Comparison of ENCODE assay signal across 8 cellular contexts in genomic region chr17:38824899-38825761, GRCh38. TPM values are rescaled to one million over a fixed set of nuclear protein-coding genes. Genes with fewer than 3 reads are reported as not detected.
DNase-seq lines count a peak whose midpoint lies in the region; ATAC-seq, FAIRE-seq and TF ChIP-seq lines count a peak whose summit lies in the region.

Gene CWC25 (minus strand): TSS chr17:38825321. CDS start chr17:38825183, 138 bp downstream.

- TF ChIP-seq EP300 in H1 (IDR thresholded peaks at IDR 0.05; ENCODE audit: borderline replicate concordance in 1 of 2, low read depth in 2 of 2, low read length in 2 of 2), result peak in 1 of 2 experiments; percentile 97; a peak in 2 of 3 replicates

- no peak for TF ChIP-seq CTCF in CD8-positive, alpha-beta T cell (IDR thresholded peaks at IDR 0.05)
- no peak for TF ChIP-seq CTCF in H1 (IDR thresholded peaks at IDR 0.05; ENCODE audit: control extremely low read depth in 1 of 3, insufficient read depth in 1 of 3, low read depth in 1 of 3, low read length in 3 of 3)

- H2BK5ac ChIP-seq in H1 (ENCODE audit: low read depth, low read length), result peak within 1 kb of the TSS; percentile 99
- peak within 1 kb of the TSS; percentile 97 for H2BK5ac ChIP-seq in mesendoderm (ENCODE audit: low read length)

- H3K18ac ChIP-seq in H1 (ENCODE audit: extremely low read depth, low read length) (peak within 1 kb of the TSS; percentile 52), mesendoderm (ENCODE audit: low read length) (peak within 1 kb of the TSS; percentile 42)

- peaks cover 3 to 8% of the 10 kb centered on the region in 2 experiments for H4K20me1 ChIP-seq in H1 (replicated peaks in 1 of 2; ENCODE audit: control insufficient read depth in 1 of 2, insufficient read depth in 2 of 2, low read length in 2 of 2)

- FAIRE-seq in H1 (lab: Jason Lieb, UNC), result no peak

- peaks cover 2% of the 10 kb centered on the region for H3K79me1 ChIP-seq in H1 (ENCODE audit: low read depth, low read length)
- H3K79me1 ChIP-seq in mesendoderm (ENCODE audit: low read length), result peaks cover 13% of the 10 kb centered on the region

- peaks cover 23% of the 10 kb centered on the region for H3K4me1 ChIP-seq in CD8-positive, alpha-beta T cell (ENCODE audit: insufficient read depth, low read length)
- H3K4me1 ChIP-seq in HUES48 (ENCODE audit: control insufficient read depth, insufficient read depth, low read length) (no peaks in the 10 kb centered on the region; the same call in 1 of the 2 replicates), NT2/D1 (ENCODE audit: insufficient read depth, insufficient read length) (peaks cover 3% of the 10 kb centered on the region), H1 (replicated peaks in 1 of 4; ENCODE audit: control insufficient read depth in 3 of 4, insufficient read depth in 4 of 4, low read length in 3 of 4) (peaks cover 0 to 3% (median 1%) of the 10 kb centered on the region in 4 experiments; a peak in 2 of 7 replicates), mesendoderm (ENCODE audit: control insufficient read depth, low read depth, low read length) (no peaks in the 10 kb centered on the region)

- peaks cover 9% of the 10 kb centered on the region for H3K36me3 ChIP-seq in CD8-positive, alpha-beta T cell (ENCODE audit: insufficient read depth, low read length)
- H3K36me3 ChIP-seq in HUES48 (ENCODE audit: control insufficient read depth, insufficient read depth, low read length) (peaks cover 11% of the 10 kb centered on the region), NT2/D1 (ENCODE audit: insufficient read depth, insufficient read length, low read length) (peaks cover 30% of the 10 kb centered on the region), H1 (ENCODE audit: control insufficient read depth in 2 of 4, insufficient read depth in 4 of 4, low read length in 3 of 4) (peaks cover 2 to 8% (median 7%) of the 10 kb centered on the region in 4 experiments; a peak in 5 of 8 replicates), mesendoderm (ENCODE audit: control insufficient read depth, insufficient read depth, low read length) (no peaks in the 10 kb centered on the region)

- 3% methylated on average over 48 of the region's 55 CpGs; no CpG with 5 or more reads in 1 of the 2 experiments for WGBS in H1 (ENCODE audit: extremely low coverage in 1 of 2, insufficient coverage in 1 of 2, insufficient read length in 1 of 2, insufficient replicate concordance in 2 of 2, low coverage in 1 of 2, low lambda C conversion rate in 2 of 2, missing lambda C conversion rate in 1 of 2), 2 experiments
- WGBS in mesendoderm (ENCODE audit: extremely low coverage, insufficient coverage, low lambda C conversion rate), result no CpG with 5 or more reads among the region's 55 CpGs

- peak within 1 kb of the TSS; percentile 99 for H3K4me3 Mint-ChIP-seq in CD8-positive, alpha-beta T cell
- H3K4me3 Mint-ChIP-seq in activated CD8-positive, alpha-beta memory T cell treated with anti-CD3 and anti-CD28 coated beads, Interleukin-2, amount 10 ng/mL, durations not matched to agents 7 days and 5 days, result peak within 1 kb of the TSS; percentile 96

- peak within 1 kb of the TSS; percentile 95; the same call in 1 of the 2 replicates for H2BK12ac ChIP-seq in H1 (ENCODE audit: low read depth, low read length)

- H3K23me2 ChIP-seq in H1 (ENCODE audit: low read depth, low read length), result peaks cover 8% of the 10 kb centered on the region

- POLR2A ChIA-PET in CD8-positive, alpha-beta T cell (lab: Charles Lee), result interaction anchor here (0.6 to 1.5 kb wide), 7 partner anchors 19 to 98 kb away, joined by 3 to 18 read pairs (median 4); partner anchors contain the start of genes LASP1, PSMB3 and RPL23
- POLR2A ChIA-PET in H1 (lab: Charles Lee; ENCODE audit: partially characterized antibody), result interaction anchor here (0.6 to 9.9 kb wide), 20 partner anchors 9 to 376 kb away, joined by 3 to 174 read pairs (median 4); partner anchors contain the start of genes LASP1, PIP4K2B and RPL23

- peak within 1 kb of the TSS; percentile 70 for H4K91ac ChIP-seq in H1 (replicated peaks; ENCODE audit: insufficient read length, low read length)

- peak within 1 kb of the TSS; percentile 97 for H3K27ac ChIP-seq in CD8-positive, alpha-beta T cell (ENCODE audit: low read depth, low read length)
- H3K27ac ChIP-seq in HUES48 (ENCODE audit: low read depth, low read length), result peak within 1 kb of the TSS; percentile 99
- H3K27ac ChIP-seq in H1 (ENCODE audit: low read depth, low read length), result peak within 1 kb of the TSS; percentile 99
- peak within 1 kb of the TSS; percentile 71 for H3K27ac ChIP-seq in mesendoderm (ENCODE audit: low read depth, low read length)

- H3K14ac ChIP-seq in H1 (ENCODE audit: insufficient read length), result no peak within 1 kb of the TSS

- intact Hi-C loops in CD8-positive, alpha-beta T cell (cut with DNase I, micrococcal nuclease), result loop anchor here (1.0 to 5.0 kb wide), 7 partner anchors 26 to 1102 kb away; partner anchors contain the start of genes PIP4K2B (in 2 of the 2), PSMB3 (in 2 of the 2), RPL23 (in 2 of the 2) and LRRC3C (in 1 of the 2)

- H3K36me3 Mint-ChIP-seq in CD8-positive, alpha-beta T cell, result peaks cover 28% of the 10 kb centered on the region
- H3K36me3 Mint-ChIP-seq in activated CD8-positive, alpha-beta memory T cell treated with anti-CD3 and anti-CD28 coated beads, Interleukin-2, amount 10 ng/mL, durations not matched to agents 7 days and 5 days, result peaks cover 14% of the 10 kb centered on the region

- H3K9ac ChIP-seq in HUES48 (ENCODE audit: low read depth, low read length) (peak within 1 kb of the TSS; percentile 98), NT2/D1 (ENCODE audit: insufficient read length, low read depth) (peak within 1 kb of the TSS; percentile 92), H1 (replicated peaks in 1 of 4; ENCODE audit: extremely low read depth in 1 of 4, low read depth in 3 of 4, low read length in 3 of 4) (peak within 1 kb of the TSS; percentile 82 to 97 (median 96)), mesendoderm (ENCODE audit: low read length) (peak within 1 kb of the TSS; percentile 100)

- H2AK5ac ChIP-seq in H1 (ENCODE audit: low read depth, low read length) (0 out of 2 replicates have a peak within 1 kb of the TSS, but pooled peaks have one; percentile 61), mesendoderm (ENCODE audit: low read length) (no peak within 1 kb of the TSS)

- H2BK20ac ChIP-seq in H1 (ENCODE audit: low read length), result 0 out of 2 replicates have a peak within 1 kb of the TSS, but pooled peaks have one; percentile 88

- DNase-seq in CD8-positive, alpha-beta T cell, result peak; percentile 92 to 100 (median 96)
- peak; percentile 89 for DNase-seq in NT2/D1 (ENCODE audit: low read depth, low spot score)
- peak; percentile 96 for DNase-seq in activated CD8-positive, alpha-beta memory T cell treated with anti-CD3 and anti-CD28 coated beads, Interleukin-2, amount 10 ng/mL, durations not matched to agents 7 days and 5 days
- peak; percentile 93 to 100 for DNase-seq in H1 (ENCODE audit: low read depth in 1 of 2, low spot score in 2 of 2)
- DNase-seq in mesendoderm, result peak; percentile 98
- DNase-seq in stimulated activated CD8-positive, alpha-beta memory T cell treated with anti-CD3 and anti-CD28 coated beads, Interleukin-12 subunit alpha, Interleukin-12 subunit beta, amount 100 ng/mL, for 4 hours (ENCODE audit: low read depth), result peak; percentile 93

- peak within 1 kb of the TSS; percentile 66 to 80 for H3K4me2 ChIP-seq in H1 (ENCODE audit: insufficient read depth in 1 of 2, low read depth in 2 of 2, low read length in 2 of 2)
- peak within 1 kb of the TSS; percentile 99 for H3K4me2 ChIP-seq in mesendoderm (ENCODE audit: low read length)

- H3K27ac Mint-ChIP-seq in CD8-positive, alpha-beta T cell, result peak within 1 kb of the TSS; percentile 100
- peak within 1 kb of the TSS; percentile 100 for H3K27ac Mint-ChIP-seq in activated CD8-positive, alpha-beta memory T cell treated with anti-CD3 and anti-CD28 coated beads, Interleukin-2, amount 10 ng/mL, durations not matched to agents 7 days and 5 days

- peak within 1 kb of the TSS; percentile 88 for H3K4me3 ChIP-seq in CD8-positive, alpha-beta T cell (ENCODE audit: low read depth, low read length)
- H3K4me3 ChIP-seq in HUES48 (ENCODE audit: low read depth, low read length) (peak within 1 kb of the TSS; percentile 86), NT2/D1 (ENCODE audit: insufficient read length, low read depth) (peak within 1 kb of the TSS; percentile 96), H1 (ENCODE audit: extremely low read depth in 1 of 4, insufficient read depth in 2 of 4, low read depth in 3 of 4, low read length in 4 of 4) (peak within 1 kb of the TSS; percentile 59 to 94 (median 91)), mesendoderm (ENCODE audit: low read length) (peak within 1 kb of the TSS; percentile 86)

- H3K56ac ChIP-seq in H1 (replicated peaks; ENCODE audit: insufficient read length, low read depth, low read length) (peak within 1 kb of the TSS; percentile 92), mesendoderm (ENCODE audit: low read length) (peak within 1 kb of the TSS; percentile 100)

- no peaks in the 10 kb centered on the region for H3K9me3 Mint-ChIP-seq in CD8-positive, alpha-beta T cell
- no peaks in the 10 kb centered on the region for H3K9me3 Mint-ChIP-seq in activated CD8-positive, alpha-beta memory T cell treated with anti-CD3 and anti-CD28 coated beads, Interleukin-2, amount 10 ng/mL, durations not matched to agents 7 days and 5 days (ENCODE audit: low read depth)

- H3K23ac ChIP-seq in H1 (ENCODE audit: insufficient read length), result no peak within 1 kb of the TSS
- H3K23ac ChIP-seq in mesendoderm (ENCODE audit: low read length), result peak within 1 kb of the TSS; percentile 98

- CTCF ChIA-PET in CD8-positive, alpha-beta T cell (lab: Charles Lee), result interaction anchor here (1.2 to 1.3 kb wide), 2 partner anchors 77 to 340 kb away, joined by 3 to 6 read pairs; no protein-coding TSS in a partner anchor
- CTCF ChIA-PET in activated CD8-positive, alpha-beta memory T cell treated with anti-CD3 and anti-CD28 coated beads, Interleukin-2, amount 10 ng/mL, durations not matched to agents 7 days and 5 days (lab: Charles Lee), result interaction anchor here (0.7 to 1.7 kb wide), 4 partner anchors 13 to 46 kb away, joined by 3 to 6 read pairs (median 4); partner anchors contain the start of gene RPL23
- CTCF ChIA-PET in H1 (lab: Charles Lee; ENCODE audit: partially characterized antibody), result interaction anchor here (0.9 to 1.2 kb wide), 3 partner anchors 8 to 349 kb away, joined by 3 read pairs; no protein-coding TSS in a partner anchor

- TF ChIP-seq POLR2A in H1 (IDR thresholded peaks at IDR 0.05; ENCODE audit: control extremely low read depth in 1 of 2, low read depth in 2 of 2, low read length in 2 of 2), result peak; percentile 91 to 99

- H4K5ac ChIP-seq in H1 (ENCODE audit: insufficient read length, low read depth, low read length) (peak within 1 kb of the TSS; percentile 86), mesendoderm (ENCODE audit: low read length) (peak within 1 kb of the TSS; percentile 54)

- H2BK15ac ChIP-seq in H1 (ENCODE audit: low read length), result no peak within 1 kb of the TSS
- no peak within 1 kb of the TSS for H2BK15ac ChIP-seq in mesendoderm (replicated peaks; ENCODE audit: low read depth)

- peaks cover 35% of the 10 kb centered on the region for H3K4me1 Mint-ChIP-seq in CD8-positive, alpha-beta T cell (ENCODE audit: low read depth)
- H3K4me1 Mint-ChIP-seq in activated CD8-positive, alpha-beta memory T cell treated with anti-CD3 and anti-CD28 coated beads, Interleukin-2, amount 10 ng/mL, durations not matched to agents 7 days and 5 days, result peaks cover 28% of the 10 kb centered on the region

- peak within 1 kb of the TSS; percentile 89; the same call in 1 of the 2 replicates for H2AFZ ChIP-seq in H1 (ENCODE audit: low read length)

- H3K27me3 Mint-ChIP-seq in CD8-positive, alpha-beta T cell (ENCODE audit: low read depth), result no peaks in the 10 kb centered on the region
- H3K27me3 Mint-ChIP-seq in activated CD8-positive, alpha-beta memory T cell treated with anti-CD3 and anti-CD28 coated beads, Interleukin-2, amount 10 ng/mL, durations not matched to agents 7 days and 5 days, result no peaks in the 10 kb centered on the region

- H3K79me2 ChIP-seq in H1 (ENCODE audit: control insufficient read depth in 1 of 2, insufficient read depth in 2 of 2, low read length in 2 of 2), result peaks cover 11 to 20% of the 10 kb centered on the region in 2 experiments
- peaks cover 17% of the 10 kb centered on the region for H3K79me2 ChIP-seq in mesendoderm (ENCODE audit: control insufficient read depth, insufficient read depth, low read length)

- H3K4ac ChIP-seq in H1 (replicated peaks; ENCODE audit: insufficient read length, low read depth, low read length) (peak within 1 kb of the TSS; percentile 90), mesendoderm (ENCODE audit: low read depth, low read length) (peak within 1 kb of the TSS; percentile 74)

- H2BK120ac ChIP-seq in H1 (replicated peaks; ENCODE audit: low read depth, low read length), result no peak within 1 kb of the TSS
- H2BK120ac ChIP-seq in mesendoderm (ENCODE audit: low read depth, low read length), result peak within 1 kb of the TSS; percentile 1

- no peaks in the 10 kb centered on the region for H3K27me3 ChIP-seq in CD8-positive, alpha-beta T cell (ENCODE audit: insufficient read depth, low read length)
- H3K27me3 ChIP-seq in HUES48 (ENCODE audit: control insufficient read depth, insufficient read depth, low read length), result no peaks in the 10 kb centered on the region
- no peaks in the 10 kb centered on the region for H3K27me3 ChIP-seq in NT2/D1 (ENCODE audit: insufficient read depth, insufficient read length)
- H3K27me3 ChIP-seq in H1 (replicated peaks in 1 of 4; ENCODE audit: control insufficient read depth in 3 of 4, extremely low read depth in 1 of 4, insufficient read depth in 3 of 4, low read length in 3 of 4), result no peaks in the 10 kb centered on the region
- no peaks in the 10 kb centered on the region for H3K27me3 ChIP-seq in mesendoderm (ENCODE audit: insufficient read depth, low read length, poor library complexity)

- ATAC-seq in CD8-positive, alpha-beta T cell, result peak; percentile 80
- ATAC-seq in GM21360 (IDR thresholded peaks at IDR 0.05; ENCODE audit: unreplicated experiment), result peak; percentile 80
- ATAC-seq in activated CD8-positive, alpha-beta memory T cell treated with anti-CD3 and anti-CD28 coated beads, Interleukin-2, amount 10 ng/mL, durations not matched to agents 7 days and 5 days, result peak; percentile 83

- H4K8ac ChIP-seq in H1 (ENCODE audit: extremely low read depth, insufficient read depth, low read length) (peak within 1 kb of the TSS; percentile 100), mesendoderm (ENCODE audit: low read depth, low read length) (peak within 1 kb of the TSS; percentile 78)

- TF ChIP-seq RAD21 in H1 (IDR thresholded peaks at IDR 0.05 in 1 of 2, conservative IDR thresholded peaks at IDR 0.05 in 1 of 2; ENCODE audit: low read depth in 2 of 2, low read length in 2 of 2), result no peak

- H3K9me3 ChIP-seq in CD8-positive, alpha-beta T cell (ENCODE audit: low read length), result no peaks in the 10 kb centered on the region
- H3K9me3 ChIP-seq in HUES48 (ENCODE audit: control insufficient read depth, insufficient read depth, low read length) (no peaks in the 10 kb centered on the region), NT2/D1 (ENCODE audit: insufficient read depth, low read length) (no peaks in the 10 kb centered on the region), H1 (ENCODE audit: insufficient read depth in 2 of 2, low read depth in 1 of 2, low read length in 1 of 2) (no peaks in the 10 kb centered on the region)

RNA-seq across cellular contexts. Expression of gene CWC25, which starts in this region (rescaled TPM):
- 10 to 100 TPM; 80.3 to 87.5 TPM for total RNA-seq in CD8-positive, alpha-beta T cell
- 10 to 100 TPM; 28.7 to 33.0 TPM for total RNA-seq in activated CD8-positive, alpha-beta memory T cell treated with anti-CD3 and anti-CD28 coated beads, Interleukin-2, amount 10 ng/mL, durations not matched to agents 7 days and 5 days
- total RNA-seq in H1 (2021; fragmentation: NEBNext Ultra II Directional; extraction: Animal tissue kit (Norgen Biotek cat#: 25700)), result 13.1 and 15.8 TPM in 2 replicates
- polyA plus RNA-seq in H1 (2011; rRNA removed), result 9.2 and 11.1 TPM in 2 replicates
- 16.5 TPM for polyA plus RNA-seq in H1 (2011; cell fraction: cytosol; rRNA removed)
- polyA plus RNA-seq in H1 (2011; cell fraction: nucleus; rRNA removed), result 29.5 TPM
- 15.6 to 19.5 TPM (median 16.8 TPM) in 4 replicates for polyA plus RNA-seq in H1 (2012, experiment 1 of 2)
- 3.2 TPM for polyA plus RNA-seq in H1 (2012, experiment 2 of 2)
- polyA plus RNA-seq in H1 (2013, experiment 1 of 2), result 18.2 TPM
- 15.4 TPM for polyA plus RNA-seq in H1 (2013, experiment 2 of 2)
- 5.4 and 9.1 TPM in 2 replicates for polyA minus RNA-seq in H1 (2011; rRNA and poly(A)+ RNA removed)
- 6.9 TPM for polyA minus RNA-seq in H1 (2011; cell fraction: cytosol; rRNA and poly(A)+ RNA removed)
- 13.2 TPM for polyA minus RNA-seq in H1 (2011; cell fraction: nucleus; rRNA and poly(A)+ RNA removed)
- polyA plus RNA-seq in mesendoderm (2013, experiment 1 of 2), result 13.8 TPM
- polyA plus RNA-seq in mesendoderm (2013, experiment 2 of 2), result 14.3 TPM

Comparison
In these comparisons a context has a peak if more than half of its experiments do, and no peak if none do; other contexts are left out.
1. Peak in every context shown above with its lines: DNase-seq, ATAC-seq, H3K4me3 ChIP-seq and H3K27ac ChIP-seq.